ENCODE assay signal across 7 cellular contexts in the genomic region with DNA sequence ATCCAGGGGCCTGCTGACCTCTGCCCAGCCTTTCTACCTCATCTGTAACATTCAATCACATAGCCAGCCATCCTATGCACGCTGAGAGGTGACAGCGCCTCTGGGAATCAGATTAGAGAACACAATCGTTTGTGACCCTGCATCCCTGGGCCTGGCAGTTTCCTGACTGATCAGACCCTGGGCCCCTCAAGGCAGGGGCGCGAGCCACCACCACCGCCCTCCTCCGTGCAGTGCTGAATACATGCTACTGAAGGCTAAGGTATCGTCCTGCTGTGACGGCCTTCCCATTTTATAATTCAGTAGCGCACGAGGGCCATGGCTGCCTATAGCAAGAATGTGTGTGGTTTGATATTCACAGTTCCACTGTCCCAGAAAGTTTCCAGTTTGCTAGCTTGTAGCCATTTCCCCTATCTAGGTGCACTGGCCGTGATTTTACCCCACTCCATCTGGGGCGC. TPM values are rescaled to one million over a fixed set of nuclear protein-coding genes. Genes with fewer than 3 reads are reported as not detected.
DNase-seq lines count a peak whose midpoint lies in the region; ATAC-seq and TF ChIP-seq lines count a peak whose summit lies in the region.

No MANE protein-coding gene starts in this region.

- H3K4me3 ChIP-seq in Panc1 (ENCODE audit: low read depth in 2 of 2, low read length in 2 of 2) = peak overlapping the region; percentile 48 to 52
- H3K4me3 ChIP-seq in epithelial cell of proximal tubule (ENCODE audit: low read depth, low read length) = peak overlapping the region; percentile 76
- peak overlapping the region; percentile 64 to 91 for H3K4me3 ChIP-seq in neutrophil (ENCODE audit: low read depth in 1 of 2, low read length in 1 of 2)

- no peak for TF ChIP-seq CTCF in Panc1 (IDR thresholded peaks at IDR 0.05)
- TF ChIP-seq CTCF in epithelial cell of proximal tubule (conservative IDR thresholded peaks at IDR 0.05; ENCODE audit: low read depth, low read length) = no peak
- TF ChIP-seq CTCF in neutrophil (IDR thresholded peaks at IDR 0.05) = no peak

- peaks cover 6% of the 10 kb centered on the region; the same call in 1 of the 2 replicates for H3K4me1 ChIP-seq in Panc1 (ENCODE audit: control insufficient read depth, insufficient read depth, low read length)
- H3K4me1 ChIP-seq in neutrophil (ENCODE audit: control insufficient read depth in 1 of 2, insufficient read depth in 1 of 2, low read depth in 1 of 2, low read length in 1 of 2) = peaks cover 13 to 16% of the 10 kb centered on the region in 2 experiments

- POLR2A ChIA-PET in Panc1 (lab: Charles Lee) = no interaction called here

- intact Hi-C loops in Panc1 (cut with micrococcal nuclease; ENCODE audit: unreplicated experiment) = no loop called here

- CTCF ChIA-PET in Panc1 (lab: Charles Lee) = no interaction called here

- ATAC-seq in GM19468 (IDR thresholded peaks at IDR 0.05; ENCODE audit: extremely low read depth, unreplicated experiment) = peak; percentile 0
- ATAC-seq in Panc1 = no peak

- in situ Hi-C loops in Panc1 (cut with HindIII; ENCODE audit: low pct_unique_long_range_greater_than_20kb, low sequenced_read_pairs) = no loop called here

- peak overlapping the region; percentile 61 for H3K27ac ChIP-seq in Panc1 (ENCODE audit: low read length)
- H3K27ac ChIP-seq in neutrophil = no peak overlapping the region

- H3K27me3 ChIP-seq in Panc1 (ENCODE audit: control insufficient read depth, insufficient read depth, low read length) (peaks cover 2% of the 10 kb centered on the region; the same call in 1 of the 2 replicates), neutrophil (peaks cover 45% of the 10 kb centered on the region)

- BruUV-seq in Panc1 (replicated peaks; lab: Mats Ljungman, UMichigan) = no TSS peak

- H3K9me3 ChIP-seq in Panc1 (ENCODE audit: control insufficient read depth, insufficient read depth, low read depth, low read length) = no peaks in the 10 kb centered on the region
- no peaks in the 10 kb centered on the region for H3K9me3 ChIP-seq in neutrophil

- DNase-seq in Panc1 (ENCODE audit: low read depth, low spot score) (no peak), epithelial cell of proximal tubule (ENCODE audit: low read depth) (no peak), HPDE6-E6E7 (ENCODE audit: extremely low spot score) (no peak), DMS153 treated with DMSO at 0.1 percent for 48 hours (lab: John Stamatoyannopoulos, UW; ENCODE audit: unreplicated experiment) (no peak), NCI-H774 (lab: John Stamatoyannopoulos, UW) (no peak)

- H3K36me3 ChIP-seq in Panc1 (ENCODE audit: control insufficient read depth, insufficient read depth, low read length) = no peaks in the 10 kb centered on the region
- no peaks in the 10 kb centered on the region for H3K36me3 ChIP-seq in neutrophil

RNA-seq across cellular contexts. Expression of a gene that starts 1.2 kb away (rescaled TPM):
- total RNA-seq in Panc1 (2021; ENCODE audit: unreplicated experiment) = 14.6 TPM
- 10.0 TPM for polyA plus RNA-seq in Panc1 (2012; ENCODE audit: insufficient read length)
- 29.8 and 31.2 TPM in 2 replicates for total RNA-seq in epithelial cell of proximal tubule
